ENCODE assay signal across 2 cellular contexts in genomic region chr6:31640612-31641011, GRCh38.
TF ChIP-seq lines count a peak whose summit lies in the region.

No MANE protein-coding gene starts in this region.

TF ChIP-seq in IMR-90, 13 proteins besides CTCF, POLR2A, EP300 and RAD21:
- TF ChIP-seq CEBPB (IDR thresholded peaks at IDR 0.05; ENCODE audit: low read depth, low read length): no peak
- no peak for TF ChIP-seq ELK1 (IDR thresholded peaks at IDR 0.05; ENCODE audit: borderline replicate concordance, low read depth, low read length)
- no peak for TF ChIP-seq BHLHE40 (IDR thresholded peaks at IDR 0.05; ENCODE audit: low read depth, low read length)
- TF ChIP-seq MAFK (IDR thresholded peaks at IDR 0.05; ENCODE audit: low read depth, low read length): no peak
- no peak for TF ChIP-seq FOS (IDR thresholded peaks at IDR 0.05; ENCODE audit: low read depth, low read length)
- no peak for TF ChIP-seq SMC3 (IDR thresholded peaks at IDR 0.05; ENCODE audit: low read depth, low read length)
- TF ChIP-seq RFX5 (IDR thresholded peaks at IDR 0.05; ENCODE audit: low read depth, low read length): no peak
- TF ChIP-seq USF2 (IDR thresholded peaks at IDR 0.05; ENCODE audit: low read depth, low read length): no peak
- no peak for TF ChIP-seq MAZ (IDR thresholded peaks at IDR 0.05; ENCODE audit: borderline replicate concordance, low read depth, low read length)
- TF ChIP-seq NFE2L2 (IDR thresholded peaks at IDR 0.05; ENCODE audit: low read depth, low read length): no peak
- no peak for TF ChIP-seq CHD1 (IDR thresholded peaks at IDR 0.05; ENCODE audit: low read depth, low read length)
- no peak for TF ChIP-seq RCOR1 (IDR thresholded peaks at IDR 0.05; ENCODE audit: insufficient replicate concordance, low read length)
- TF ChIP-seq MXI1 (IDR thresholded peaks at IDR 0.05; ENCODE audit: borderline replicate concordance, low read depth, low read length): no peak

TF ChIP-seq in endothelial cell of umbilical vein, 7 proteins besides CTCF, POLR2A, EP300 and RAD21:
- TF ChIP-seq JUN (IDR thresholded peaks at IDR 0.05; ENCODE audit: borderline replicate concordance, insufficient read depth, insufficient read length, low read depth) (no peak), EZH2 (IDR thresholded peaks at IDR 0.05; ENCODE audit: borderline replicate concordance, low read depth, low read length, severe bottlenecking) (no peak), POLR2AphosphoS5 (IDR thresholded peaks at IDR 0.05; ENCODE audit: insufficient read depth, low read depth, low read length) (no peak), MYC (IDR thresholded peaks at IDR 0.05; ENCODE audit: low read depth, low read length) (no peak), MAX (IDR thresholded peaks at IDR 0.05; ENCODE audit: insufficient read depth, insufficient read length) (no peak), FOS (IDR thresholded peaks at IDR 0.05; ENCODE audit: borderline replicate concordance, insufficient read depth, low read length) (no peak), GATA2 (IDR thresholded peaks at IDR 0.05; ENCODE audit: insufficient read depth, insufficient read length, low read depth, low read length) (no peak)
